Comparison of ENCODE assay signal across 16 cellular contexts in the genomic region with DNA sequence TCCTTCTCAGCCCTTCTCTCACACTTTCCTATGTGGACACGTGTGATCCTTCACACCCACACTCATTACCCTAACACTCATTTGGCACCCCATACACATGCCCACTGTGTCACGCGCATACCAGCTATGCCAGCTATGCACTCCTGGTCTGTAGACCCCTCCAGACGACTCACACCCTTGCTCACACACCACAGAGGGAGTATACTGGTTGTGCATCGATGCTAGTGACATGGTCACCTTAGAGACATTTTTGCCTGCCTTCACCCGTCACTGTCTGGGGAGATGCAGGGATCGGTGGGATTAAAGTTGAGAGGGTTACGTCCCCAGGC. TPM values are rescaled to one million over a fixed set of nuclear protein-coding genes. Genes with fewer than 3 reads are reported as not detected.
DNase-seq lines count a peak whose midpoint lies in the region; ATAC-seq and TF ChIP-seq lines count a peak whose summit lies in the region.
"Had no signal": no experiment of that assay in that cellular context is flagged by ENCODE, and none has a peak within 500 bp of the region (broad histone marks: within the 10 kb centered on the region; RNA-seq: fewer than 3 reads in every experiment).

No MANE protein-coding gene starts in this region.

- no peak overlapping the region for H3K4me2 ChIP-seq in mesenchymal stem cell (ENCODE audit: low read length, poor library complexity, severe bottlenecking)

- H3K23ac ChIP-seq in mesenchymal stem cell (ENCODE audit: low read length in 2 of 2) = no peak overlapping the region

- peak overlapping the region; percentile 15 for H3K9ac ChIP-seq in mesenchymal stem cell (ENCODE audit: low read length)

- H2BK15ac ChIP-seq in mesenchymal stem cell (ENCODE audit: low read depth, poor library complexity, severe bottlenecking) = no peak overlapping the region

- H4K91ac ChIP-seq in mesenchymal stem cell (ENCODE audit: low read length) = peak overlapping the region; percentile 9

- no peaks in the 10 kb centered on the region for H3K36me3 ChIP-seq in mesenchymal stem cell (ENCODE audit: control insufficient read depth in 1 of 2, insufficient read depth in 2 of 2, low read depth in 1 of 2, low read length in 2 of 2)
- H3K36me3 ChIP-seq: esophagus muscularis mucosa had no signal

- no peaks in the 10 kb centered on the region for H3K9me3 ChIP-seq in mesenchymal stem cell (ENCODE audit: control insufficient read depth, low read length)
- H3K9me3 ChIP-seq: esophagus muscularis mucosa had no signal

- peak; percentile 22 for ATAC-seq in activated T-helper 17 cell treated with anti-CD3 and anti-CD28 coated beads, Interleukin-2, amount 50 U/mL, for 72 hours (replicated peaks)
- ATAC-seq in GM21526 (IDR thresholded peaks at IDR 0.05; ENCODE audit: low FRiP score, unreplicated experiment) = no peak

- H3K9me3 Mint-ChIP-seq in activated naive CD4-positive, alpha-beta T cell treated with anti-CD3 and anti-CD28 coated beads, Interleukin-2, amount 50 U/mL, for 24 hours = no peaks in the 10 kb centered on the region
- H3K9me3 Mint-ChIP-seq in activated T-helper 17 cell treated with anti-CD3 and anti-CD28 coated beads, Interleukin-2, amount 50 U/mL, for 72 hours = no peaks in the 10 kb centered on the region
- H3K9me3 Mint-ChIP-seq in type B pancreatic cell = no peaks in the 10 kb centered on the region
- H3K9me3 Mint-ChIP-seq: activated B cell treated with CpG ODN at 0.5 μM for 24 hours; activated naive CD4-positive, alpha-beta T cell treated with anti-CD3 and anti-CD28 coated beads, Interleukin-2, amount 50 U/mL, for 72 hours had no signal

- no peak overlapping the region for H2BK5ac ChIP-seq in mesenchymal stem cell (ENCODE audit: low read depth, low read length, poor library complexity, severe bottlenecking)

- peaks cover 8% of the 10 kb centered on the region in 2 experiments for H3K27me3 ChIP-seq in mesenchymal stem cell (ENCODE audit: control insufficient read depth in 1 of 2, insufficient read depth in 1 of 2, low read length in 2 of 2)

- peaks cover 28% of the 10 kb centered on the region for H3K4me1 ChIP-seq in mesenchymal stem cell (ENCODE audit: control insufficient read depth, insufficient read depth, low read depth, low read length)

- no peak overlapping the region for H2BK120ac ChIP-seq in mesenchymal stem cell (ENCODE audit: low read depth, low read length)

- peak overlapping the region; percentile 0 for H3K4me3 Mint-ChIP-seq in activated naive CD4-positive, alpha-beta T cell treated with anti-CD3 and anti-CD28 coated beads, Interleukin-2, amount 50 U/mL, for 24 hours
- peak overlapping the region; percentile 4 for H3K4me3 Mint-ChIP-seq in activated T-helper 17 cell treated with anti-CD3 and anti-CD28 coated beads, Interleukin-2, amount 50 U/mL, for 72 hours
- peak overlapping the region; percentile 59 for H3K4me3 Mint-ChIP-seq in type B pancreatic cell
- H3K4me3 Mint-ChIP-seq: activated B cell treated with CpG ODN at 0.5 μM for 24 hours had no signal

- H3K27me3 Mint-ChIP-seq in activated naive CD4-positive, alpha-beta T cell treated with anti-CD3 and anti-CD28 coated beads, Interleukin-2, amount 50 U/mL, for 24 hours = peaks cover 5% of the 10 kb centered on the region
- H3K27me3 Mint-ChIP-seq in activated T-helper 17 cell treated with anti-CD3 and anti-CD28 coated beads, Interleukin-2, amount 50 U/mL, for 72 hours = peaks cover 4% of the 10 kb centered on the region
- H3K27me3 Mint-ChIP-seq in type B pancreatic cell = peaks cover 26% of the 10 kb centered on the region

- no peaks in the 10 kb centered on the region for H3K36me3 Mint-ChIP-seq in activated naive CD4-positive, alpha-beta T cell treated with anti-CD3 and anti-CD28 coated beads, Interleukin-2, amount 50 U/mL, for 24 hours
- no peaks in the 10 kb centered on the region for H3K36me3 Mint-ChIP-seq in activated T-helper 17 cell treated with anti-CD3 and anti-CD28 coated beads, Interleukin-2, amount 50 U/mL, for 72 hours (ENCODE audit: low read depth)
- H3K36me3 Mint-ChIP-seq in type B pancreatic cell = no peaks in the 10 kb centered on the region
- H3K36me3 Mint-ChIP-seq: activated naive CD4-positive, alpha-beta T cell treated with anti-CD3 and anti-CD28 coated beads, Interleukin-2, amount 50 U/mL, for 72 hours had no signal

- peak overlapping the region in 1 of 2 experiments; percentile 7 for H3K4ac ChIP-seq in mesenchymal stem cell (ENCODE audit: low read depth in 1 of 2, low read length in 2 of 2)

- WGBS in mesenchymal stem cell = 79% methylated on average over 8 of the region's 8 CpGs

- H3K18ac ChIP-seq in mesenchymal stem cell (ENCODE audit: low read depth in 1 of 2, low read length in 2 of 2) = peak overlapping the region; percentile 47 to 71

- H3K4me3 ChIP-seq in mesenchymal stem cell (ENCODE audit: insufficient read depth in 1 of 2, low read depth in 1 of 2, low read length in 2 of 2) = no peak overlapping the region

- H2AFZ ChIP-seq in mesenchymal stem cell (ENCODE audit: low read depth, low read length) = peak overlapping the region; percentile 55

- no peak overlapping the region for H3K27ac ChIP-seq in mesenchymal stem cell (ENCODE audit: low read length, poor library complexity, severe bottlenecking)
- H3K27ac ChIP-seq: esophagus muscularis mucosa had no signal

- no peak for DNase-seq in activated naive CD4-positive, alpha-beta T cell treated with anti-CD3 and anti-CD28 coated beads, Interleukin-2, amount 50 U/mL, for 16 hours
- DNase-seq in mesenchymal stem cell (no peak), type B pancreatic cell (ENCODE audit: extremely low spot score, unreplicated experiment) (no peak), NCI-H226 (no peak), NCI-H1105 (lab: John Stamatoyannopoulos, UW) (no peak)
- DNase-seq: ACHN, activated B cell treated with CpG ODN at 0.5 μM for 24 hours, Karpas-422, left colon, NCI-H1417 treated with DMSO at 0.1 percent for 48 hours, T-helper 1 cell had no signal

- no peaks in the 10 kb centered on the region for H3K79me1 ChIP-seq in mesenchymal stem cell (replicated peaks; ENCODE audit: low read length, poor library complexity, severe bottlenecking)

- peak overlapping the region; percentile 68 for H3K27ac Mint-ChIP-seq in activated naive CD4-positive, alpha-beta T cell treated with anti-CD3 and anti-CD28 coated beads, Interleukin-2, amount 50 U/mL, for 24 hours
- no peak overlapping the region for H3K27ac Mint-ChIP-seq in activated T-helper 17 cell treated with anti-CD3 and anti-CD28 coated beads, Interleukin-2, amount 50 U/mL, for 72 hours
- H3K27ac Mint-ChIP-seq in type B pancreatic cell = peak overlapping the region; percentile 63
- H3K27ac Mint-ChIP-seq: activated B cell treated with CpG ODN at 0.5 μM for 24 hours had no signal

- H4K8ac ChIP-seq in mesenchymal stem cell (ENCODE audit: low read length) = peak overlapping the region; percentile 41

- no peak for TF ChIP-seq CTCF in type B pancreatic cell (conservative IDR thresholded peaks at IDR 0.05)

- H2BK12ac ChIP-seq in mesenchymal stem cell (ENCODE audit: low read length in 2 of 2) = peak overlapping the region in 1 of 2 experiments; percentile 45

- H3K14ac ChIP-seq in mesenchymal stem cell (ENCODE audit: low read length in 2 of 2) = peak overlapping the region in 1 of 2 experiments; percentile 58

- no peak overlapping the region for H2AK5ac ChIP-seq in mesenchymal stem cell (ENCODE audit: low read length, severe bottlenecking)

- peaks cover 16% of the 10 kb centered on the region for H3K4me1 Mint-ChIP-seq in activated naive CD4-positive, alpha-beta T cell treated with anti-CD3 and anti-CD28 coated beads, Interleukin-2, amount 50 U/mL, for 24 hours
- peaks cover 5% of the 10 kb centered on the region for H3K4me1 Mint-ChIP-seq in activated T-helper 17 cell treated with anti-CD3 and anti-CD28 coated beads, Interleukin-2, amount 50 U/mL, for 72 hours
- H3K4me1 Mint-ChIP-seq in type B pancreatic cell (ENCODE audit: unreplicated experiment) = peaks cover 21% of the 10 kb centered on the region

RNA-seq across cellular contexts. Expression of a gene that starts 8.3 kb away (rescaled TPM):
- under 1 TPM; 0.30 to 0.69 TPM for total RNA-seq in activated T-helper 17 cell treated with anti-CD3 and anti-CD28 coated beads, Interleukin-2, amount 50 U/mL, for 72 hours
- 0.90 TPM for polyA plus RNA-seq in mesenchymal stem cell (2013, experiment 1 of 2)
- polyA plus RNA-seq in mesenchymal stem cell (2013, experiment 2 of 2) = 0.93 TPM
- 2.5 and 2.6 TPM in 2 replicates for total RNA-seq in type B pancreatic cell (ENCODE audit: low replicate concordance)

RNA-seq across cellular contexts. Expression of a gene that starts 16.5 kb away (rescaled TPM):
- total RNA-seq in activated T-helper 17 cell treated with anti-CD3 and anti-CD28 coated beads, Interleukin-2, amount 50 U/mL, for 72 hours = 10 to 100 TPM; 39.5 to 59.4 TPM
- 509 TPM for polyA plus RNA-seq in mesenchymal stem cell (2013, experiment 1 of 2)
- 495 TPM for polyA plus RNA-seq in mesenchymal stem cell (2013, experiment 2 of 2)
- total RNA-seq in type B pancreatic cell (ENCODE audit: low replicate concordance) = 131 and 173 TPM in 2 replicates

RNA-seq across cellular contexts. Expression of a gene that starts 49.0 kb away (rescaled TPM):
- total RNA-seq in activated T-helper 17 cell treated with anti-CD3 and anti-CD28 coated beads, Interleukin-2, amount 50 U/mL, for 72 hours = 10 to 100 TPM; 54.7 to 59.3 TPM
- polyA plus RNA-seq in mesenchymal stem cell (2013, experiment 1 of 2) = 62.1 TPM
- 60.3 TPM for polyA plus RNA-seq in mesenchymal stem cell (2013, experiment 2 of 2)
- total RNA-seq in type B pancreatic cell (ENCODE audit: low replicate concordance) = 113 and 128 TPM in 2 replicates

Comparison
In these comparisons a context has a peak if more than half of its experiments do, and no peak if none do; other contexts are left out.
1. H3K4me3 Mint-ChIP-seq: peak in every context shown above with its lines; median percentile 59 in type B pancreatic cell; 4 in activated T-helper 17 cell treated with anti-CD3 and anti-CD28 coated beads, Interleukin-2, amount 50 U/mL, for 72 hours; 0 in activated naive CD4-positive, alpha-beta T cell treated with anti-CD3 and anti-CD28 coated beads, Interleukin-2, amount 50 U/mL, for 24 hours.